ENCODE assay signal across 8 cellular contexts in the genomic region with DNA sequence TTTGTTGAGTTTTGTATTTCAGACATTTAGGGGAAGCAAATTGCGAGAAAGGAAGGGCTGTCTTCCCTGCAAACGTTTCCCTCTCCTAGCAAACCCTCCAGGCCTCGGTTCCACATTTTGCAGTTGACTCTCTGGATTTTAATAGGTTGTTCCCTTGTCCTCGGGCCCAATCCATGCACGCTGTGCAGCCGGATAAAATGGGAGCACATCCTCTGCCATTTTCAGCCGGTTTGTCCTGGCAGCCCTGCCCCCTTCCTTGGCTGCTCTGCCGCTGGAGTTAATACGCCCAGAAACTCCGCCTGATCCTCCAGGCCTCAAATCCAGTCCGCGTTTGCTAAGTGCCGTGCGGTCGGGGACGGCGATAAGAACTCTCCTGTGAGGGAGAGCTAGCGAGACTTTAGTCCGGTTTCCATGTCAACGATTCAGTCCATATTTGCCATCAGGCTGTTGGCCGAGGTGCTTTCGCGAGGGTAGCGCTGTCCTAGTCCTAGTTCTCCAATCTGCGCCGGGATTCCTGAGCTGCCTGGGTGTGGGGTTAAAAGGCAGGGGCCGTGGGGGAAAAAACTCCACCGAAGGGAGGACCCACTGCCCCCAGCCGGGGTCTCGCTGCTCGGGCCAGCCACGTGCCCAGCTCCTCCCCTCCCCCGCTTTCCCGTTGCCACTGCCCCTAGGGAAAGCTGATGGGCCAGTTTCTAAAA.
DNase-seq lines count a peak whose midpoint lies in the region; ATAC-seq and TF ChIP-seq lines count a peak whose summit lies in the region.

No MANE protein-coding gene starts in this region.

- peak; percentile 34 for ATAC-seq in HG03175 (IDR thresholded peaks at IDR 0.05; ENCODE audit: unreplicated experiment)

- H3K4me3 ChIP-seq in GM12864 (ENCODE audit: low read depth, low read length) = peak overlapping the region; percentile 77

- DNase-seq in GM12864 (ENCODE audit: low read depth) (peak; percentile 96), NCI-H446 treated with DMSO at 0.1 percent for 48 hours (lab: John Stamatoyannopoulos, UW) (peak; percentile 99), cerebellar nuclear complex (lab: John Stamatoyannopoulos, UW) (peak; percentile 77 to 93), islet precursor cell (peak; percentile 99), cortex of kidney (lab: John Stamatoyannopoulos, UW) (no peak)
- DNase-seq in activated CD4-positive, alpha-beta T cell treated with anti-CD3 and anti-CD28 coated beads for 1 hour = peak; percentile 73
- peak; percentile 79 to 86 for DNase-seq in stimulated activated CD4-positive, alpha-beta T cell treated with anti-CD3 and anti-CD28 coated beads, Interleukin-12 subunit alpha, Interleukin-12 subunit beta, amount 100 ng/mL, for 24 hours (ENCODE audit: low read depth in 2 of 2)

- no peak for TF ChIP-seq CTCF in GM12864 (IDR thresholded peaks at IDR 0.05; ENCODE audit: low read depth, low read length, missing control alignments)
